ENCODE assay signal across 8 cellular contexts in genomic region chr16:66740533-66740932, GRCh38. TPM values are rescaled to one million over a fixed set of nuclear protein-coding genes. Genes with fewer than 3 reads are reported as not detected.
DNase-seq lines count a peak whose midpoint lies in the region; ATAC-seq, FAIRE-seq and TF ChIP-seq lines count a peak whose summit lies in the region.
"Had no signal": no experiment of that assay in that cellular context is flagged by ENCODE, and none has a peak within 500 bp of the region (broad histone marks: within the 10 kb centered on the region; RNA-seq: fewer than 3 reads in every experiment).

No MANE protein-coding gene starts in this region.

- H2BK5ac ChIP-seq in IMR-90 (ENCODE audit: low read depth, low read length, poor library complexity, severe bottlenecking) = no peak overlapping the region

- H2AK5ac ChIP-seq in IMR-90 (ENCODE audit: low read depth, low read length) = 0 out of 2 replicates have a peak overlapping the region, but pooled peaks have one; percentile 53

- peaks cover 53% of the 10 kb centered on the region for H3K36me3 ChIP-seq in IMR-90 (ENCODE audit: control insufficient read depth, insufficient read depth, low read length)
- H3K36me3 ChIP-seq in body of pancreas (replicated peaks in 1 of 2; ENCODE audit: insufficient read depth in 1 of 2, low read depth in 2 of 2) = peaks cover 7 to 20% of the 10 kb centered on the region in 2 donors

- WGBS in IMR-90 (ENCODE audit: extremely low coverage in 2 of 2, insufficient read length in 1 of 2), 2 experiments = no CpG with 5 or more reads among the region's 2 CpGs
- 43 to 44% methylated on average over 2 of the region's 2 CpGs for WGBS in body of pancreas, 2 donors

- no peak overlapping the region; the same call in 1 of the 2 replicates for H2BK20ac ChIP-seq in IMR-90 (ENCODE audit: low read depth, low read length)

- no peak overlapping the region for H3K56ac ChIP-seq in IMR-90 (ENCODE audit: extremely low read depth, insufficient read depth, low read length)

- H3K4me2 ChIP-seq in IMR-90 (ENCODE audit: low read depth, low read length) = no peak overlapping the region

- intact Hi-C loops in IMR-90 (cut with micrococcal nuclease) = loop anchor here (5.0 to 10.0 kb wide), 2 partner anchors 133 to 336 kb away; no protein-coding TSS in a partner anchor
- intact Hi-C loops in body of pancreas (cut with DNase I) = no loop called here

- H3K4me1 Mint-ChIP-seq in immature natural killer cell = peaks cover 17 to 36% of the 10 kb centered on the region in 2 donors

- H3K14ac ChIP-seq in IMR-90 (replicated peaks; ENCODE audit: low read depth, low read length) = peak overlapping the region; percentile 17; the same call in 1 of the 2 replicates

- POLR2A ChIA-PET in IMR-90 (lab: Charles Lee; ENCODE audit: unreplicated experiment) = no interaction called here

- H3K18ac ChIP-seq in IMR-90 (ENCODE audit: low read depth, low read length) = no peak overlapping the region

- TF ChIP-seq CTCF in IMR-90 (conservative IDR thresholded peaks at IDR 0.05; ENCODE audit: low read depth, low read length) (no peak), body of pancreas (IDR thresholded peaks at IDR 0.05) (no peak)

- FAIRE-seq in GM12892 (lab: Jason Lieb, UNC) = no peak

- no peak overlapping the region for H4K5ac ChIP-seq in IMR-90 (ENCODE audit: low read depth, low read length)

- no peak for ATAC-seq in IMR-90 (ENCODE audit: low read depth)
- no peak for ATAC-seq in body of pancreas
- no peak for ATAC-seq in HG03139 (IDR thresholded peaks at IDR 0.05; ENCODE audit: unreplicated experiment)

- no peak for DNase-seq in IMR-90
- no peak for DNase-seq in body of pancreas
- no peak for DNase-seq in immature natural killer cell
- peak; percentile 53 for DNase-seq in superior temporal gyrus (ENCODE audit: extremely low spot score)
- no peak for DNase-seq in RPMI8226
- DNase-seq in GM12892 (ENCODE audit: insufficient read length) = no peak
- DNase-seq: KG1 had no signal

- H3K27ac ChIP-seq in IMR-90 (ENCODE audit: insufficient read depth, low read length) (no peak overlapping the region), body of pancreas (peak overlapping the region; percentile 69 to 89 (median 82))

- H3K4me3 ChIP-seq in IMR-90 (ENCODE audit: insufficient read depth, low read depth, low read length) (no peak overlapping the region), body of pancreas (no peak overlapping the region)

- H3K4me1 ChIP-seq in IMR-90 (ENCODE audit: control insufficient read depth, insufficient read depth, low read length) = peaks cover 14% of the 10 kb centered on the region
- peaks cover 34% of the 10 kb centered on the region for H3K4me1 ChIP-seq in body of pancreas

- in situ Hi-C loops in IMR-90 (cut with MboI; ENCODE audit: low sequenced_read_pairs) = no loop called here

- no peaks in the 10 kb centered on the region for H3K27me3 ChIP-seq in IMR-90 (ENCODE audit: control insufficient read depth, insufficient read depth, low read length)
- no peaks in the 10 kb centered on the region for H3K27me3 ChIP-seq in body of pancreas

- dilution Hi-C loops in IMR-90 (cut with HindIII; ENCODE audit: low sequenced_read_pairs, unreplicated experiment) = no loop called here

- peak overlapping the region in 4 of 6 donors; percentile 19 to 51 (median 36) for H3K27ac Mint-ChIP-seq in immature natural killer cell

- H3K9me3 ChIP-seq in IMR-90 (ENCODE audit: control insufficient read depth, insufficient read depth, low read length) = no peaks in the 10 kb centered on the region
- H3K9me3 ChIP-seq in body of pancreas = no peaks in the 10 kb centered on the region

- no peak overlapping the region for H2BK15ac ChIP-seq in IMR-90 (ENCODE audit: low read depth, low read length)

- peaks cover 70% of the 10 kb centered on the region for H4K20me1 ChIP-seq in IMR-90 (ENCODE audit: insufficient read depth, low read length)

- no peak overlapping the region for H2AK9ac ChIP-seq in IMR-90 (replicated peaks; ENCODE audit: low read depth, low read length, poor library complexity)

- no peak for TF ChIP-seq RAD21 in IMR-90 (IDR thresholded peaks at IDR 0.05; ENCODE audit: low read length)

- no peak overlapping the region for H2BK120ac ChIP-seq in IMR-90 (ENCODE audit: low read depth, low read length)

- H3K4me3 Mint-ChIP-seq in immature natural killer cell = no peak overlapping the region

- TF ChIP-seq POLR2A in IMR-90 (IDR thresholded peaks at IDR 0.05; ENCODE audit: low read depth, low read length) (no peak), body of pancreas (IDR thresholded peaks at IDR 0.05) (peak in 1 of 3 donors; percentile 4), GM12892 (IDR thresholded peaks at IDR 0.05; ENCODE audit: low read depth, low read length) (no peak)

- H3K9me1 ChIP-seq in IMR-90 (ENCODE audit: insufficient read depth, low read length) = peaks cover 12% of the 10 kb centered on the region

- CTCF ChIA-PET in IMR-90 (lab: Yijun Ruan, JAX) = interaction anchor here (0.6 to 2.6 kb wide), 7 partner anchors 11 to 134 kb away, joined by 3 to 10 read pairs (median 4); partner anchors contain the start of gene DYNC1LI2

- H3K27me3 Mint-ChIP-seq in immature natural killer cell (ENCODE audit: low read depth in 3 of 3) = no peaks in the 10 kb centered on the region

- H3K9me3 Mint-ChIP-seq in immature natural killer cell = no peaks in the 10 kb centered on the region

- H3K4ac ChIP-seq in IMR-90 (ENCODE audit: low read depth, low read length) = peak overlapping the region; percentile 30; the same call in 1 of the 2 replicates

- H3K23ac ChIP-seq in IMR-90 (ENCODE audit: low read depth, low read length) = 0 out of 2 replicates have a peak overlapping the region, but pooled peaks have one; percentile 47

- no peak overlapping the region for H4K91ac ChIP-seq in IMR-90 (ENCODE audit: insufficient read depth, low read depth, low read length)

- H3K9ac ChIP-seq in IMR-90 (ENCODE audit: low read depth, low read length) = no peak overlapping the region

- no peak overlapping the region for H4K8ac ChIP-seq in IMR-90 (ENCODE audit: low read depth in 2 of 2, low read length in 2 of 2)

- no peak overlapping the region for H2AFZ ChIP-seq in IMR-90 (replicated peaks; ENCODE audit: low read length, poor library complexity)

- peaks cover 45 to 84% of the 10 kb centered on the region in 2 experiments for H3K79me1 ChIP-seq in IMR-90 (ENCODE audit: low read depth in 1 of 2, low read length in 2 of 2)

- no TSS peak for BruUV-seq in IMR-90 (replicated peaks; lab: Mats Ljungman, UMichigan)

- peaks cover 0 to 23% (median 9%) of the 10 kb centered on the region in 3 donors for H3K36me3 Mint-ChIP-seq in immature natural killer cell

TF ChIP-seq in IMR-90, 13 proteins besides CTCF, POLR2A, EP300 and RAD21:
- TF ChIP-seq, protein P1, sequence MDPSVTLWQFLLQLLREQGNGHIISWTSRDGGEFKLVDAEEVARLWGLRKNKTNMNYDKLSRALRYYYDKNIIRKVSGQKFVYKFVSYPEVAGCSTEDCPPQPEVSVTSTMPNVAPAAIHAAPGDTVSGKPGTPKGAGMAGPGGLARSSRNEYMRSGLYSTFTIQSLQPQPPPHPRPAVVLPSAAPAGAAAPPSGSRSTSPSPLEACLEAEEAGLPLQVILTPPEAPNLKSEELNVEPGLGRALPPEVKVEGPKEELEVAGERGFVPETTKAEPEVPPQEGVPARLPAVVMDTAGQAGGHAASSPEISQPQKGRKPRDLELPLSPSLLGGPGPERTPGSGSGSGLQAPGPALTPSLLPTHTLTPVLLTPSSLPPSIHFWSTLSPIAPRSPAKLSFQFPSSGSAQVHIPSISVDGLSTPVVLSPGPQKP (IDR thresholded peaks at IDR 0.05; ENCODE audit: borderline replicate concordance, low read depth, low read length) = no peak
- TF ChIP-seq CEBPB (IDR thresholded peaks at IDR 0.05; ENCODE audit: low read depth, low read length) = no peak
- no peak for TF ChIP-seq BHLHE40 (IDR thresholded peaks at IDR 0.05; ENCODE audit: low read depth, low read length)
- TF ChIP-seq NFE2L2 (IDR thresholded peaks at IDR 0.05; ENCODE audit: low read depth, low read length) = no peak
- TF ChIP-seq MXI1 (IDR thresholded peaks at IDR 0.05; ENCODE audit: borderline replicate concordance, low read depth, low read length) = no peak
- no peak for TF ChIP-seq CHD1 (IDR thresholded peaks at IDR 0.05; ENCODE audit: low read depth, low read length)
- no peak for TF ChIP-seq MAFK (IDR thresholded peaks at IDR 0.05; ENCODE audit: low read depth, low read length)
- TF ChIP-seq SMC3 (IDR thresholded peaks at IDR 0.05; ENCODE audit: low read depth, low read length) = no peak
- no peak for TF ChIP-seq RFX5 (IDR thresholded peaks at IDR 0.05; ENCODE audit: low read depth, low read length)
- TF ChIP-seq, protein P2, sequence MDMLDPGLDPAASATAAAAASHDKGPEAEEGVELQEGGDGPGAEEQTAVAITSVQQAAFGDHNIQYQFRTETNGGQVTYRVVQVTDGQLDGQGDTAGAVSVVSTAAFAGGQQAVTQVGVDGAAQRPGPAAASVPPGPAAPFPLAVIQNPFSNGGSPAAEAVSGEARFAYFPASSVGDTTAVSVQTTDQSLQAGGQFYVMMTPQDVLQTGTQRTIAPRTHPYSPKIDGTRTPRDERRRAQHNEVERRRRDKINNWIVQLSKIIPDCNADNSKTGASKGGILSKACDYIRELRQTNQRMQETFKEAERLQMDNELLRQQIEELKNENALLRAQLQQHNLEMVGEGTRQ (IDR thresholded peaks at IDR 0.05; ENCODE audit: low read depth, low read length) = no peak
- no peak for TF ChIP-seq RCOR1 (IDR thresholded peaks at IDR 0.05; ENCODE audit: insufficient replicate concordance, low read length)
- TF ChIP-seq MAZ (IDR thresholded peaks at IDR 0.05; ENCODE audit: borderline replicate concordance, low read depth, low read length) = no peak
- TF ChIP-seq FOS (IDR thresholded peaks at IDR 0.05; ENCODE audit: low read depth, low read length) = no peak

RNA-seq across cellular contexts. Expression of gene DYNC1LI2, which starts 10.9 kb away (rescaled TPM):
- total RNA-seq in IMR-90 (2012; rRNA removed) = 88.4 and 98.9 TPM in 2 replicates
- 54.2 and 65.3 TPM in 2 replicates for polyA plus RNA-seq in IMR-90 (2012; rRNA removed)
- 132 and 238 TPM in 2 replicates for polyA plus RNA-seq in IMR-90 (2012; cell fraction: cytosol; rRNA removed)
- polyA plus RNA-seq in IMR-90 (2012; cell fraction: nucleus; rRNA removed; ENCODE audit: low replicate concordance) = 144 and 334 TPM in 2 replicates
- 100 to 1,000 TPM in 1 of 2 donors, 10 to 100 TPM in 1; 87.3 to 109 TPM for total RNA-seq in body of pancreas
- polyA plus RNA-seq in immature natural killer cell = 10 to 100 TPM; 15.3 to 41.1 (median 16.6) TPM
- polyA plus RNA-seq in GM12892 (2012; ENCODE audit: missing spikeins) = 20.8 TPM

RNA-seq across cellular contexts. Expression of gene CMTM4, which starts 44.0 kb away (rescaled TPM):
- total RNA-seq in IMR-90 (2012; rRNA removed) (14.5 and 15.8 TPM in 2 replicates), body of pancreas (10 to 100 TPM; 35.9 to 36.6 TPM)
- polyA plus RNA-seq in IMR-90 (2012; rRNA removed) (8.3 and 9.0 TPM in 2 replicates), immature natural killer cell (under 1 TPM in 1 of 3 donors, not detected in 2; 0.19 TPM)
- 6.4 and 6.6 TPM in 2 replicates for polyA plus RNA-seq in IMR-90 (2012; cell fraction: cytosol; rRNA removed)
- 9.1 and 16.7 TPM in 2 replicates for polyA plus RNA-seq in IMR-90 (2012; cell fraction: nucleus; rRNA removed; ENCODE audit: low replicate concordance)
- polyA plus RNA-seq in GM12892 (2012; ENCODE audit: missing spikeins) = 0.55 TPM
